In genomic region chr1:23461050-23461449, GRCh38 we compare ENCODE assay signal across 19 cellular contexts. TPM values are rescaled to one million over a fixed set of nuclear protein-coding genes. Genes with fewer than 3 reads are reported as not detected.
DNase-seq lines count a peak whose midpoint lies in the region; ATAC-seq and TF ChIP-seq lines count a peak whose summit lies in the region.
"Had no signal": no experiment of that assay in that cellular context is flagged by ENCODE, and none has a peak within 500 bp of the region (broad histone marks: within the 10 kb centered on the region; RNA-seq: fewer than 3 reads in every experiment).

No MANE protein-coding gene starts in this region.

- H3K4me1 ChIP-seq in breast epithelium: peaks cover 0 to 4% of the 10 kb centered on the region in 2 donors
- H3K4me1 ChIP-seq in neural progenitor cell: no peaks in the 10 kb centered on the region

- no peak overlapping the region for H3K4me2 ChIP-seq in neural progenitor cell
- H3K4me2 ChIP-seq: BLaER1 had no signal

- H3K36me3 ChIP-seq in breast epithelium (no peaks in the 10 kb centered on the region), neural progenitor cell (no peaks in the 10 kb centered on the region)
- H3K36me3 ChIP-seq: BLaER1 had no signal

- DNase-seq in MCF 10A (ENCODE audit: unreplicated experiment): no peak
- DNase-seq in breast epithelium (ENCODE audit: low spot score in 2 of 2): no peak
- no peak for DNase-seq in endothelial cell (ENCODE audit: low spot score)
- no peak for DNase-seq in neural progenitor cell (ENCODE audit: low spot score)
- DNase-seq in T-helper 2 cell: no peak
- DNase-seq: Caco-2; CD4-positive, CD25-positive, alpha-beta regulatory T cell; CD8-positive, alpha-beta T cell; DMS153; DND-41; GM23248; H7; HCEC 1CT had no signal

- H3K9me3 ChIP-seq in breast epithelium: no peaks in the 10 kb centered on the region
- H3K9me3 ChIP-seq in neural progenitor cell (ENCODE audit: low read depth): no peaks in the 10 kb centered on the region
- H3K9me3 ChIP-seq: BLaER1, Caco-2 had no signal

- H3K4me1 Mint-ChIP-seq in MCF 10A (ENCODE audit: insufficient read depth, unreplicated experiment) (peaks cover 26% of the 10 kb centered on the region), endothelial cell (ENCODE audit: unreplicated experiment) (no peaks in the 10 kb centered on the region), neural progenitor cell (peaks cover 4% of the 10 kb centered on the region)
- H3K4me1 Mint-ChIP-seq: B cell; CD4-positive, CD25-positive, alpha-beta regulatory T cell had no signal

- H3K9me3 Mint-ChIP-seq in MCF 10A (ENCODE audit: unreplicated experiment): no peaks in the 10 kb centered on the region
- H3K9me3 Mint-ChIP-seq in endothelial cell (ENCODE audit: unreplicated experiment): no peaks in the 10 kb centered on the region
- H3K9me3 Mint-ChIP-seq in neural progenitor cell: no peaks in the 10 kb centered on the region
- H3K9me3 Mint-ChIP-seq: CD4-positive, CD25-positive, alpha-beta regulatory T cell; CD8-positive, alpha-beta T cell had no signal

- peaks cover 8% of the 10 kb centered on the region for H3K36me3 Mint-ChIP-seq in MCF 10A (ENCODE audit: insufficient read depth, unreplicated experiment)
- no peaks in the 10 kb centered on the region for H3K36me3 Mint-ChIP-seq in endothelial cell (ENCODE audit: low read depth, unreplicated experiment)
- H3K36me3 Mint-ChIP-seq in neural progenitor cell: peaks cover 10% of the 10 kb centered on the region
- H3K36me3 Mint-ChIP-seq: CD4-positive, CD25-positive, alpha-beta regulatory T cell; CD8-positive, alpha-beta T cell had no signal

- H3K27me3 Mint-ChIP-seq in MCF 10A (ENCODE audit: insufficient read depth, unreplicated experiment) (no peaks in the 10 kb centered on the region), endothelial cell (ENCODE audit: unreplicated experiment) (peaks cover 4% of the 10 kb centered on the region), neural progenitor cell (ENCODE audit: insufficient read depth, low read depth) (no peaks in the 10 kb centered on the region)

- H3K27ac ChIP-seq in breast epithelium (no peak overlapping the region), neural progenitor cell (no peak overlapping the region)
- H3K27ac ChIP-seq: 22Rv1, BLaER1, C4-2B, GM23248 had no signal

- TF ChIP-seq CTCF in MCF 10A (IDR thresholded peaks at IDR 0.05; ENCODE audit: unreplicated experiment): no peak
- TF ChIP-seq CTCF in breast epithelium (IDR thresholded peaks at IDR 0.05): no peak
- no peak for TF ChIP-seq CTCF in endothelial cell (IDR thresholded peaks at IDR 0.05; ENCODE audit: unreplicated experiment)
- no peak for TF ChIP-seq CTCF in neural progenitor cell (IDR thresholded peaks at IDR 0.05)

- no peak overlapping the region for H3K9ac ChIP-seq in neural progenitor cell
- H3K9ac ChIP-seq: BLaER1, GM23248 had no signal

- no peaks in the 10 kb centered on the region for H3K27me3 ChIP-seq in breast epithelium
- no peaks in the 10 kb centered on the region for H3K27me3 ChIP-seq in neural progenitor cell
- H3K27me3 ChIP-seq: BLaER1 had no signal

- intact Hi-C loops in MCF 10A (cut with micrococcal nuclease) (no loop called here), breast epithelium (cut with DNase I; ENCODE audit: low total_unique reads) (no loop called here)

- no peaks in the 10 kb centered on the region for H4K20me1 ChIP-seq in neural progenitor cell (ENCODE audit: low read depth)

- H3F3A ChIP-seq in neural progenitor cell (ENCODE audit: low read depth): no peaks in the 10 kb centered on the region

- peak overlapping the region; percentile 18 for H3K27ac Mint-ChIP-seq in MCF 10A (ENCODE audit: low read depth, unreplicated experiment)
- no peak overlapping the region for H3K27ac Mint-ChIP-seq in endothelial cell (ENCODE audit: unreplicated experiment)
- H3K27ac Mint-ChIP-seq in neural progenitor cell: peak overlapping the region; percentile 61
- H3K27ac Mint-ChIP-seq: B cell; CD4-positive, CD25-positive, alpha-beta regulatory T cell; CD8-positive, alpha-beta T cell had no signal

- H2AFZ ChIP-seq in neural progenitor cell (replicated peaks): no peak overlapping the region
- H2AFZ ChIP-seq: GM23248 had no signal

- no peak for TF ChIP-seq POLR2A in breast epithelium (IDR thresholded peaks at IDR 0.05)

- ATAC-seq in GM21717 (IDR thresholded peaks at IDR 0.05; ENCODE audit: unreplicated experiment): no peak
- ATAC-seq: CD8-positive, alpha-beta T cell had no signal

- POLR2A ChIA-PET in MCF 10A (lab: Yijun Ruan, JAX): interaction anchor here (0.6 to 1.8 kb wide), 4 partner anchors 12 to 116 kb away, joined by 3 to 9 read pairs (median 5); no protein-coding TSS in a partner anchor

- CTCF ChIA-PET in MCF 10A (lab: Yijun Ruan, JAX): interaction anchor here (1.0 to 1.8 kb wide), 2 partner anchors 10 to 78 kb away, joined by 4 to 6 read pairs; no protein-coding TSS in a partner anchor

- H3K79me2 ChIP-seq in neural progenitor cell (ENCODE audit: low read depth): no peaks in the 10 kb centered on the region

- H3K4me3 ChIP-seq in breast epithelium: no peak overlapping the region
- no peak overlapping the region for H3K4me3 ChIP-seq in neural progenitor cell
- H3K4me3 ChIP-seq: BLaER1, GM23248 had no signal

- BruUV-seq in MCF 10A (replicated peaks; lab: Mats Ljungman, UMichigan): no TSS peak

- H3K4me3 Mint-ChIP-seq in MCF 10A (ENCODE audit: unreplicated experiment) (no peak overlapping the region), endothelial cell (ENCODE audit: unreplicated experiment) (peak overlapping the region; percentile 42), neural progenitor cell (no peak overlapping the region)
- H3K4me3 Mint-ChIP-seq: B cell; CD4-positive, CD25-positive, alpha-beta regulatory T cell; CD8-positive, alpha-beta T cell had no signal

RNA-seq across cellular contexts. Expression of gene ASAP3, which starts 22.9 kb away (rescaled TPM):
- total RNA-seq in MCF 10A (2022) (11.1 and 11.2 TPM in 2 replicates), breast epithelium (10 to 100 TPM; 47.7 to 61.6 (median 54.9) TPM), endothelial cell (ENCODE audit: unreplicated experiment) (36.4 TPM), neural progenitor cell (ENCODE audit: low replicate concordance) (3.9 and 8.7 TPM in 2 replicates)

RNA-seq across cellular contexts. Expression of gene TCEA3, which starts 36.5 kb away (rescaled TPM):
- 0.49 and 1.5 TPM in 2 replicates for total RNA-seq in MCF 10A (2022)
- 10 to 100 TPM in 2 of 3 donors, 1 to 10 TPM in 1; 8.5 to 38.0 (median 31.2) TPM for total RNA-seq in breast epithelium
- total RNA-seq in endothelial cell (ENCODE audit: unreplicated experiment): 9.7 TPM
- total RNA-seq in neural progenitor cell (ENCODE audit: low replicate concordance): 0.53 and 0.54 TPM in 2 replicates
- total RNA-seq: B cell, H1 had no signal
